1 cellular context compared by ENCODE assay signal in genomic region chr19:54616057-54616456, GRCh38.
A peak's percentile ranks its signal among the peaks of the same experiment; 100 is the strongest.
TF ChIP-seq lines count a peak whose summit lies in the region.

No MANE protein-coding gene starts in this region.

TF ChIP-seq in GM12878, 131 proteins besides CTCF, POLR2A, EP300 and RAD21 (continued from another document):
- TF ChIP-seq, protein P1, sequence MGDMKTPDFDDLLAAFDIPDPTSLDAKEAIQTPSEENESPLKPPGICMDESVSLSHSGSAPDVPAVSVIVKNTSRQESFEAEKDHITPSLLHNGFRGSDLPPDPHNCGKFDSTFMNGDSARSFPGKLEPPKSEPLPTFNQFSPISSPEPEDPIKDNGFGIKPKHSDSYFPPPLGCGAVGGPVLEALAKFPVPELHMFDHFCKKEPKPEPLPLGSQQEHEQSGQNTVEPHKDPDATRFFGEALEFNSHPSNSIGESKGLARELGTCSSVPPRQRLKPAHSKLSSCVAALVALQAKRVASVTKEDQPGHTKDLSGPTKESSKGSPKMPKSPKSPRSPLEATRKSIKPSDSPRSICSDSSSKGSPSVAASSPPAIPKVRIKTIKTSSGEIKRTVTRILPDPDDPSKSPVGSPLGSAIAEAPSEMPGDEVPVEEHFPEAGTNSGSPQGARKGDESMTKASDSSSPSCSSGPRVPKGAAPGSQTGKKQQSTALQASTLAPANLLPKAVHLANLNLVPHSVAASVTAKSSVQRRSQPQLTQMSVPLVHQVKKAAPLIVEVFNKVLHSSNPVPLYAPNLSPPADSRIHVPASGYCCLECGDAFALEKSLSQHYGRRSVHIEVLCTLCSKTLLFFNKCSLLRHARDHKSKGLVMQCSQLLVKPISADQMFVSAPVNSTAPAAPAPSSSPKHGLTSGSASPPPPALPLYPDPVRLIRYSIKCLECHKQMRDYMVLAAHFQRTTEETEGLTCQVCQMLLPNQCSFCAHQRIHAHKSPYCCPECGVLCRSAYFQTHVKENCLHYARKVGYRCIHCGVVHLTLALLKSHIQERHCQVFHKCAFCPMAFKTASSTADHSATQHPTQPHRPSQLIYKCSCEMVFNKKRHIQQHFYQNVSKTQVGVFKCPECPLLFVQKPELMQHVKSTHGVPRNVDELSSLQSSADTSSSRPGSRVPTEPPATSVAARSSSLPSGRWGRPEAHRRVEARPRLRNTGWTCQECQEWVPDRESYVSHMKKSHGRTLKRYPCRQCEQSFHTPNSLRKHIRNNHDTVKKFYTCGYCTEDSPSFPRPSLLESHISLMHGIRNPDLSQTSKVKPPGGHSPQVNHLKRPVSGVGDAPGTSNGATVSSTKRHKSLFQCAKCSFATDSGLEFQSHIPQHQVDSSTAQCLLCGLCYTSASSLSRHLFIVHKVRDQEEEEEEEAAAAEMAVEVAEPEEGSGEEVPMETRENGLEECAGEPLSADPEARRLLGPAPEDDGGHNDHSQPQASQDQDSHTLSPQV (IDR thresholded peaks at IDR 0.05): no peak
- TF ChIP-seq KAT2A (conservative IDR thresholded peaks at IDR 0.05; ENCODE audit: control insufficient read depth, low read depth, low read length): no peak
- TF ChIP-seq CHD2 (IDR thresholded peaks at IDR 0.05; ENCODE audit: borderline replicate concordance, low read depth, low read length): 0 out of 2 replicates have a peak, but pooled peaks have one; percentile 23
